14 cellular contexts compared by ENCODE assay signal in genomic region chr4:118277243-118277642, GRCh38.
DNase-seq lines count a peak whose midpoint lies in the region; ATAC-seq, FAIRE-seq and TF ChIP-seq lines count a peak whose summit lies in the region.
"Had no signal": no experiment of that assay in that cellular context is flagged by ENCODE, and none has a peak within 500 bp of the region (broad histone marks: within the 10 kb centered on the region; RNA-seq: fewer than 3 reads in every experiment).

No MANE protein-coding gene starts in this region.

- H3K27ac ChIP-seq in A549 (no peak overlapping the region; a peak in 1 of 6 replicates), substantia nigra (ENCODE audit: low read depth, low read length, poor library complexity, severe bottlenecking) (no peak overlapping the region)

- WGBS in A549 (ENCODE audit: missing lambda C conversion rate) = 97% methylated on average over 4 of the region's 4 CpGs

- POLR2A ChIA-PET in A549 (lab: Yijun Ruan, JAX) = no interaction called here
- POLR2A ChIA-PET in activated CD4-positive, alpha-beta memory T cell treated with anti-CD3 and anti-CD28 coated beads for 36 hours (lab: Charles Lee) = no interaction called here

- H3K4me3 Mint-ChIP-seq in activated CD4-positive, alpha-beta memory T cell treated with anti-CD3 and anti-CD28 coated beads for 36 hours = peak overlapping the region; percentile 87
- H3K4me3 Mint-ChIP-seq in memory B cell = peak overlapping the region; percentile 36

- H3K4me3 ChIP-seq in A549 (peak overlapping the region; percentile 76; the same call in 1 of the 3 replicates), GM12864 (ENCODE audit: low read depth, low read length) (peak overlapping the region; percentile 95; the same call in 1 of the 2 replicates)
- H3K4me3 ChIP-seq: lung had no signal

- H3K4me1 ChIP-seq in A549 = peaks cover 31% of the 10 kb centered on the region

- ATAC-seq in A549 (no peak), memory B cell (ENCODE audit: low read depth) (no peak), GM21825 (IDR thresholded peaks at IDR 0.05; ENCODE audit: unreplicated experiment) (no peak), GM21737 (IDR thresholded peaks at IDR 0.05; ENCODE audit: unreplicated experiment) (no peak)
- ATAC-seq: upper lobe of right lung had no signal

- no peaks in the 10 kb centered on the region for H3K9me3 Mint-ChIP-seq in activated CD4-positive, alpha-beta memory T cell treated with anti-CD3 and anti-CD28 coated beads for 36 hours
- H3K9me3 Mint-ChIP-seq in memory B cell = no peaks in the 10 kb centered on the region

- no peak for TF ChIP-seq RAD21 in A549 (conservative IDR thresholded peaks at IDR 0.05 in 1 of 2, IDR thresholded peaks at IDR 0.05 in 1 of 2)

- H3K27ac Mint-ChIP-seq in activated CD4-positive, alpha-beta memory T cell treated with anti-CD3 and anti-CD28 coated beads for 36 hours = peak overlapping the region; percentile 97
- H3K27ac Mint-ChIP-seq in memory B cell = peak overlapping the region; percentile 98

- TF ChIP-seq EP300 in A549 (IDR thresholded peaks at IDR 0.05) = no peak

- no peaks in the 10 kb centered on the region for H3K9me3 ChIP-seq in A549
- H3K9me3 ChIP-seq: upper lobe of right lung had no signal

- no peak for TF ChIP-seq CTCF in A549 (IDR thresholded peaks at IDR 0.05)
- TF ChIP-seq CTCF in GM12864 (IDR thresholded peaks at IDR 0.05; ENCODE audit: low read depth, low read length, missing control alignments) = no peak

- intact Hi-C loops in activated CD4-positive, alpha-beta memory T cell treated with anti-CD3 and anti-CD28 coated beads for 36 hours (cut with micrococcal nuclease) = loop anchor here (5.0 to 10.0 kb wide), 2 partner anchors 560 to 938 kb away; partner anchors contain the start of genes SEC24D and USP53

- H3K27me3 Mint-ChIP-seq in activated CD4-positive, alpha-beta memory T cell treated with anti-CD3 and anti-CD28 coated beads for 36 hours = no peaks in the 10 kb centered on the region
- no peaks in the 10 kb centered on the region for H3K27me3 Mint-ChIP-seq in memory B cell

- peaks cover 36% of the 10 kb centered on the region for H3K36me3 Mint-ChIP-seq in activated CD4-positive, alpha-beta memory T cell treated with anti-CD3 and anti-CD28 coated beads for 36 hours
- peaks cover 4% of the 10 kb centered on the region for H3K36me3 Mint-ChIP-seq in memory B cell

- DNase-seq in A549 (ENCODE audit: low read depth in 1 of 2, low spot score in 1 of 2) = no peak
- no peak for DNase-seq in GM12864 (ENCODE audit: low read depth)
- no peak for DNase-seq in activated CD4-positive, alpha-beta memory T cell treated with anti-CD3 and anti-CD28 coated beads for 36 hours
- DNase-seq in memory B cell (ENCODE audit: low spot score in 2 of 2) = no peak
- DNase-seq in substantia nigra (lab: John Stamatoyannopoulos, UW) = no peak
- no peak for DNase-seq in HuH-7.5 (ENCODE audit: low spot score)
- DNase-seq: activated CD4-positive, alpha-beta T cell treated with anti-CD3 and anti-CD28 coated beads for 1 hour; NCI-H1092 treated with DMSO at 0.1 percent for 48 hours; NCI-H526; upper lobe of right lung had no signal

- CTCF ChIA-PET in A549 (lab: Yijun Ruan, JAX) = no interaction called here
- CTCF ChIA-PET in activated CD4-positive, alpha-beta memory T cell treated with anti-CD3 and anti-CD28 coated beads for 36 hours (lab: Charles Lee) = no interaction called here

- peaks cover 32% of the 10 kb centered on the region for H3K4me1 Mint-ChIP-seq in activated CD4-positive, alpha-beta memory T cell treated with anti-CD3 and anti-CD28 coated beads for 36 hours (ENCODE audit: low read depth)
- peaks cover 21% of the 10 kb centered on the region for H3K4me1 Mint-ChIP-seq in memory B cell

- FAIRE-seq in A549 (lab: Jason Lieb, UNC) = no peak
- FAIRE-seq: GM12891 had no signal

- TF ChIP-seq POLR2A in A549 (IDR thresholded peaks at IDR 0.05; ENCODE audit: low read length) = no peak

- H3K4me2 ChIP-seq in A549 = peak overlapping the region; percentile 73

TF ChIP-seq in A549, 52 proteins besides CTCF, POLR2A, EP300 and RAD21:
- TF ChIP-seq POLR2AphosphoS2 (conservative IDR thresholded peaks at IDR 0.05; ENCODE audit: low read length) = no peak
- no peak for TF ChIP-seq CHD4 (IDR thresholded peaks at IDR 0.05; ENCODE audit: borderline replicate concordance)
- no peak for TF ChIP-seq E2F6 (IDR thresholded peaks at IDR 0.05; ENCODE audit: borderline replicate concordance, low read depth)
- TF ChIP-seq NR3C1 (IDR thresholded peaks at IDR 0.05) = no peak
- TF ChIP-seq NPAS2 (CRISPR knock-in tag; IDR thresholded peaks at IDR 0.05; ENCODE audit: borderline replicate concordance) = no peak
- no peak for TF ChIP-seq HOXA7 (CRISPR knock-in tag; IDR thresholded peaks at IDR 0.05)
- TF ChIP-seq JUN (IDR thresholded peaks at IDR 0.05) = no peak
- no peak for TF ChIP-seq KDM5A (IDR thresholded peaks at IDR 0.05)
- TF ChIP-seq MYC (IDR thresholded peaks at IDR 0.05; ENCODE audit: borderline replicate concordance, low read length) = no peak
- no peak for TF ChIP-seq RNF2 (IDR thresholded peaks at IDR 0.05; ENCODE audit: borderline replicate concordance, low read depth)
- TF ChIP-seq ESRRA (IDR thresholded peaks at IDR 0.05; ENCODE audit: borderline replicate concordance, low read length) = no peak
- no peak for TF ChIP-seq HOXB13 (CRISPR knock-in tag; IDR thresholded peaks at IDR 0.05; ENCODE audit: low read depth)
- no peak for TF ChIP-seq MAFK (IDR thresholded peaks at IDR 0.05; ENCODE audit: partially characterized antibody)
- TF ChIP-seq EHF (CRISPR knock-in tag; IDR thresholded peaks at IDR 0.05) = no peak
- no peak for TF ChIP-seq EHMT2 (IDR thresholded peaks at IDR 0.05; ENCODE audit: low read depth)
- no peak for TF ChIP-seq ELK1 (IDR thresholded peaks at IDR 0.05; ENCODE audit: low read depth, low read length)
- no peak for TF ChIP-seq RCOR1 (IDR thresholded peaks at IDR 0.05; ENCODE audit: low read depth, low read length)
- no peak for TF ChIP-seq FOSB (CRISPR knock-in tag; IDR thresholded peaks at IDR 0.05)
